1 cellular context compared by ENCODE assay signal in the genomic region with DNA sequence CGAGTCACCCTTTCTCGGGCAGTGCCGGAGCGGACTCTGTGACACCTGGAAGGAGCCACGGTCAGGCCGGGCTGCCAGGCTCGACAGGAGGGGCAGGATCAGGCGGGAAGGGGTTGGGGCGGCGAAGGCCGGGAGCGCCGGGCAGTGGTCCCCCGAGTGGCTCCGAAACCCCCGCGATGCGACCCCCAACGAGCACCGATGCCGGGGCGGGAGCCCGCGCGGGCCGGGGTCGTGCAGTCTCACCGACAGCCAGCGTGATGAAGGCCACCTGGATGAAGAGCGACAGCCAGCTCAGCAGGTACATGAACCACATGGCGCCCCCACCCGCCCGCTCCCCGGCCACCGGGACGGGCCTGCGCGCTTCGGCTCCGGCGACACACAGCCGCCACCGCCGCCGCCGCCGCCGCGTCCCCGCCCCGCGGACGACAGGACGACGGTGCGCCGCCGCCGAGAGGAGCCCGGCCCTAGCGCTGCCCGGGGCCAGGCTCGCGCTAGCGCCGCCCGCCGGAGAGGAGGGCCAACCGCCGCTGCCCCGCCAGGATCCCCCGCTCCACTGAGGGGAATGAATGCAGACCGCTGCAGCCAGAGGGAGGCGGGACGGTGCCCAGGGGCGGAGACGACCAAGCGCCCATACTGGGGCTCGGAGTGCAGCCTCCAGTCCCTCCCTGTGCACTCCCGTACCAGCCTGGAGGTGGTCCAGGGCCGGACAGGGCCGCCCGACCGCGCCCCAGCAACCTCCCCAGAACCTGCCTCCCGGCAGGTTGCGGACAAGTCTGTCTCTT.
TF ChIP-seq lines count a peak whose summit lies in the region.

Gene TEX261 (minus strand): TSS at position 429 of the 782 bp plus-strand sequence. CDS start 116 bp downstream, at position 313.

TF ChIP-seq in HepG2, 621 proteins besides CTCF, POLR2A, EP300 and RAD21 (continued from another document and continues in another):
- no peak; the same call in 1 of the 2 replicates for TF ChIP-seq ZNF598 (CRISPR knock-in tag; IDR thresholded peaks at IDR 0.05; ENCODE audit: borderline replicate concordance)
- TF ChIP-seq HDAC1 (CRISPR knock-in tag; IDR thresholded peaks at IDR 0.05) = peak; percentile 77
- peak; percentile 58 for TF ChIP-seq CBX1 (IDR thresholded peaks at IDR 0.05; ENCODE audit: low read depth)
- peak; percentile 87; the same call in 1 of the 2 replicates for TF ChIP-seq ARID4A (CRISPR knock-in tag; IDR thresholded peaks at IDR 0.05; ENCODE audit: borderline replicate concordance)
- TF ChIP-seq ISL2 (CRISPR knock-in tag; IDR thresholded peaks at IDR 0.05) = no peak; the same call in 1 of the 2 replicates
- peak; percentile 92 for TF ChIP-seq SKI (IDR thresholded peaks at IDR 0.05; ENCODE audit: partially characterized antibody)
- peak; percentile 14 for TF ChIP-seq ZNF430 (CRISPR knock-in tag; IDR thresholded peaks at IDR 0.05)
- no peak for TF ChIP-seq ZMAT5 (CRISPR knock-in tag; IDR thresholded peaks at IDR 0.05; ENCODE audit: borderline replicate concordance, low read depth)
- TF ChIP-seq, protein P1, sequence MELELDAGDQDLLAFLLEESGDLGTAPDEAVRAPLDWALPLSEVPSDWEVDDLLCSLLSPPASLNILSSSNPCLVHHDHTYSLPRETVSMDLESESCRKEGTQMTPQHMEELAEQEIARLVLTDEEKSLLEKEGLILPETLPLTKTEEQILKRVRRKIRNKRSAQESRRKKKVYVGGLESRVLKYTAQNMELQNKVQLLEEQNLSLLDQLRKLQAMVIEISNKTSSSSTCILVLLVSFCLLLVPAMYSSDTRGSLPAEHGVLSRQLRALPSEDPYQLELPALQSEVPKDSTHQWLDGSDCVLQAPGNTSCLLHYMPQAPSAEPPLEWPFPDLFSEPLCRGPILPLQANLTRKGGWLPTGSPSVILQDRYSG (CRISPR knock-in tag; IDR thresholded peaks at IDR 0.05) = no peak
- no peak for TF ChIP-seq ZNF546 (CRISPR knock-in tag; conservative IDR thresholded peaks at IDR 0.05)
- TF ChIP-seq ERF (CRISPR knock-in tag; IDR thresholded peaks at IDR 0.05) = peak; percentile 66; the same call in 1 of the 2 replicates
- peak; percentile 83; the same call in 1 of the 2 replicates for TF ChIP-seq ZNF83 (CRISPR knock-in tag; IDR thresholded peaks at IDR 0.05; ENCODE audit: borderline replicate concordance)
- 0 out of 2 replicates have a peak, but pooled peaks have one; percentile 25 for TF ChIP-seq RNF2 (conservative IDR thresholded peaks at IDR 0.05; ENCODE audit: low read depth)
- TF ChIP-seq ZNF256 (CRISPR knock-in tag; conservative IDR thresholded peaks at IDR 0.05) = 0 out of 2 replicates have a peak, but pooled peaks have one; percentile 50
- peak; percentile 44; the same call in 1 of the 2 replicates for TF ChIP-seq ZFP62 (CRISPR knock-in tag; IDR thresholded peaks at IDR 0.05)
- TF ChIP-seq ZKSCAN5 (CRISPR knock-in tag; IDR thresholded peaks at IDR 0.05) = no peak
- TF ChIP-seq BORCS8-MEF2B (CRISPR knock-in tag; IDR thresholded peaks at IDR 0.05) = no peak
- TF ChIP-seq ZC3H13 (CRISPR knock-in tag; IDR thresholded peaks at IDR 0.05) = 0 out of 2 replicates have a peak, but pooled peaks have one; percentile 64
- TF ChIP-seq EEA1 (CRISPR knock-in tag; IDR thresholded peaks at IDR 0.05; ENCODE audit: borderline replicate concordance) = no peak
- TF ChIP-seq HOXA9 (CRISPR knock-in tag; IDR thresholded peaks at IDR 0.05; ENCODE audit: borderline replicate concordance) = peak; percentile 77; the same call in 1 of the 2 replicates
- TF ChIP-seq, protein P2, sequence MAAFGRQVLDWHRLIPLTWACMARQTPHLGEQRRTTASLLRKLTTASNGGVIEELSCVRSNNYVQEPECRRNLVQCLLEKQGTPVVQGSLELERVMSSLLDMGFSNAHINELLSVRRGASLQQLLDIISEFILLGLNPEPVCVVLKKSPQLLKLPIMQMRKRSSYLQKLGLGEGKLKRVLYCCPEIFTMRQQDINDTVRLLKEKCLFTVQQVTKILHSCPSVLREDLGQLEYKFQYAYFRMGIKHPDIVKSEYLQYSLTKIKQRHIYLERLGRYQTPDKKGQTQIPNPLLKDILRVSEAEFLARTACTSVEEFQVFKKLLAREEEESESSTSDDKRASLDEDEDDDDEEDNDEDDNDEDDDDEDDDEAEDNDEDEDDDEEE (CRISPR knock-in tag; IDR thresholded peaks at IDR 0.05) = no peak
- TF ChIP-seq ZNF350 (CRISPR knock-in tag; IDR thresholded peaks at IDR 0.05; ENCODE audit: borderline replicate concordance, low read depth) = peak; percentile 46; the same call in 1 of the 2 replicates
- no peak for TF ChIP-seq PITX1 (CRISPR knock-in tag; IDR thresholded peaks at IDR 0.05)
- TF ChIP-seq PRDM4 (CRISPR knock-in tag; IDR thresholded peaks at IDR 0.05; ENCODE audit: borderline replicate concordance) = no peak
- peak; percentile 84 for TF ChIP-seq TARDBP (CRISPR knock-in tag; IDR thresholded peaks at IDR 0.05)
- peak; percentile 42 for TF ChIP-seq HCFC1 (IDR thresholded peaks at IDR 0.05; ENCODE audit: low read depth, low read length)
- peak; percentile 26; the same call in 1 of the 2 replicates for TF ChIP-seq SOX5 (CRISPR knock-in tag; IDR thresholded peaks at IDR 0.05; ENCODE audit: borderline replicate concordance)
- 0 out of 2 replicates have a peak, but pooled peaks have one; percentile 6 for TF ChIP-seq ZNF629 (CRISPR knock-in tag; conservative IDR thresholded peaks at IDR 0.05)
- peak; percentile 32; the same call in 1 of the 2 replicates for TF ChIP-seq RFXAP (CRISPR knock-in tag; IDR thresholded peaks at IDR 0.05; ENCODE audit: borderline replicate concordance)
- no peak for TF ChIP-seq PAF1 (CRISPR knock-in tag; IDR thresholded peaks at IDR 0.05)
- TF ChIP-seq ZNF180 (CRISPR knock-in tag; IDR thresholded peaks at IDR 0.05; ENCODE audit: borderline replicate concordance, low read depth) = no peak
- TF ChIP-seq SNRNP70 (IDR thresholded peaks at IDR 0.05; ENCODE audit: low read depth, low read length) = no peak
- TF ChIP-seq, protein P3, sequence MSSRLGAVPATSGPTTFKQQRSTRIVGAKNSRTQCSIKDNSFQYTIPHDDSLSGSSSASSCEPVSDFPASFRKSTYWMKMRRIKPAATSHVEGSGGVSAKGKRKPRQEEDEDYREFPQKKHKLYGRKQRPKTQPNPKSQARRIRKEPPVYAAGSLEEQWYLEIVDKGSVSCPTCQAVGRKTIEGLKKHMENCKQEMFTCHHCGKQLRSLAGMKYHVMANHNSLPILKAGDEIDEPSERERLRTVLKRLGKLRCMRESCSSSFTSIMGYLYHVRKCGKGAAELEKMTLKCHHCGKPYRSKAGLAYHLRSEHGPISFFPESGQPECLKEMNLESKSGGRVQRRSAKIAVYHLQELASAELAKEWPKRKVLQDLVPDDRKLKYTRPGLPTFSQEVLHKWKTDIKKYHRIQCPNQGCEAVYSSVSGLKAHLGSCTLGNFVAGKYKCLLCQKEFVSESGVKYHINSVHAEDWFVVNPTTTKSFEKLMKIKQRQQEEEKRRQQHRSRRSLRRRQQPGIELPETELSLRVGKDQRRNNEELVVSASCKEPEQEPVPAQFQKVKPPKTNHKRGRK (CRISPR knock-in tag; IDR thresholded peaks at IDR 0.05) = peak; percentile 49; the same call in 1 of the 2 replicates
- TF ChIP-seq, protein P4, sequence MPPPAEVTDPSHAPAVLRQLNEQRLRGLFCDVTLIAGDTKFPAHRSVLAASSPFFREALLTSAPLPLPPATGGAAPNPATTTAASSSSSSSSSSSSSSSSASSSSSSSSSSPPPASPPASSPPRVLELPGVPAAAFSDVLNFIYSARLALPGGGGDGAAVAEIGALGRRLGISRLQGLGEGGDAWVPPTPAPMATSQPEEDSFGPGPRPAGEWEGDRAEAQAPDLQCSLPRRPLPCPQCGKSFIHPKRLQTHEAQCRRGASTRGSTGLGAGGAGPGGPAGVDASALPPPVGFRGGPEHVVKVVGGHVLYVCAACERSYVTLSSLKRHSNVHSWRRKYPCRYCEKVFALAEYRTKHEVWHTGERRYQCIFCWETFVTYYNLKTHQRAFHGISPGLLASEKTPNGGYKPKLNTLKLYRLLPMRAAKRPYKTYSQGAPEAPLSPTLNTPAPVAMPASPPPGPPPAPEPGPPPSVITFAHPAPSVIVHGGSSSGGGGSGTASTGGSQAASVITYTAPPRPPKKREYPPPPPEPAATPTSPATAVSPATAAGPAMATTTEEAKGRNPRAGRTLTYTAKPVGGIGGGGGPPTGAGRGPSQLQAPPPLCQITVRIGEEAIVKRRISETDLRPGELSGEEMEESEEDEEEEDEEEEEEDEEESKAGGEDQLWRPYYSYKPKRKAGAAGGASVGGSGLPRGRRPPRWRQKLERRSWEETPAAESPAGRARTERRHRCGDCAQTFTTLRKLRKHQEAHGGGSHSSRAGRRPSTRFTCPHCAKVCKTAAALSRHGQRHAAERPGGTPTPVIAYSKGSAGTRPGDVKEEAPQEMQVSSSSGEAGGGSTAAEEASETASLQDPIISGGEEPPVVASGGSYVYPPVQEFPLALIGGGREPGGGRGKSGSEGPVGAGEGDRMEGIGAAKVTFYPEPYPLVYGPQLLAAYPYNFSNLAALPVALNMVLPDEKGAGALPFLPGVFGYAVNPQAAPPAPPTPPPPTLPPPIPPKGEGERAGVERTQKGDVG (CRISPR knock-in tag; IDR thresholded peaks at IDR 0.05; ENCODE audit: borderline replicate concordance) = peak; percentile 42; the same call in 1 of the 2 replicates
- no peak for TF ChIP-seq MLX (CRISPR knock-in tag; IDR thresholded peaks at IDR 0.05)
- peak; percentile 88; the same call in 1 of the 2 replicates for TF ChIP-seq NFKB2 (CRISPR knock-in tag; IDR thresholded peaks at IDR 0.05; ENCODE audit: borderline replicate concordance)
- no peak for TF ChIP-seq ZNF878 (CRISPR knock-in tag; IDR thresholded peaks at IDR 0.05)
- TF ChIP-seq ZNF644 (CRISPR knock-in tag; IDR thresholded peaks at IDR 0.05; ENCODE audit: low read depth) = 0 out of 2 replicates have a peak, but pooled peaks have one; percentile 6
- TF ChIP-seq, protein P5, sequence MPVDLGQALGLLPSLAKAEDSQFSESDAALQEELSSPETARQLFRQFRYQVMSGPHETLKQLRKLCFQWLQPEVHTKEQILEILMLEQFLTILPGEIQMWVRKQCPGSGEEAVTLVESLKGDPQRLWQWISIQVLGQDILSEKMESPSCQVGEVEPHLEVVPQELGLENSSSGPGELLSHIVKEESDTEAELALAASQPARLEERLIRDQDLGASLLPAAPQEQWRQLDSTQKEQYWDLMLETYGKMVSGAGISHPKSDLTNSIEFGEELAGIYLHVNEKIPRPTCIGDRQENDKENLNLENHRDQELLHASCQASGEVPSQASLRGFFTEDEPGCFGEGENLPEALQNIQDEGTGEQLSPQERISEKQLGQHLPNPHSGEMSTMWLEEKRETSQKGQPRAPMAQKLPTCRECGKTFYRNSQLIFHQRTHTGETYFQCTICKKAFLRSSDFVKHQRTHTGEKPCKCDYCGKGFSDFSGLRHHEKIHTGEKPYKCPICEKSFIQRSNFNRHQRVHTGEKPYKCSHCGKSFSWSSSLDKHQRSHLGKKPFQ (CRISPR knock-in tag; IDR thresholded peaks at IDR 0.05; ENCODE audit: insufficient replicate concordance) = no peak
- peak; percentile 17; the same call in 1 of the 2 replicates for TF ChIP-seq ZSCAN29 (CRISPR knock-in tag; conservative IDR thresholded peaks at IDR 0.05)
- TF ChIP-seq TCF7L2 (IDR thresholded peaks at IDR 0.05; ENCODE audit: low read depth, low read length) = no peak
- no peak; the same call in 1 of the 2 replicates for TF ChIP-seq ZNF790 (CRISPR knock-in tag; IDR thresholded peaks at IDR 0.05; ENCODE audit: borderline replicate concordance)
- TF ChIP-seq DMAP1 (CRISPR knock-in tag; IDR thresholded peaks at IDR 0.05) = peak; percentile 19
- no peak; the same call in 1 of the 2 replicates for TF ChIP-seq NKX3-1 (CRISPR knock-in tag; IDR thresholded peaks at IDR 0.05)
